ENCODE assay signal across 17 cellular contexts in genomic region chr6:83804886-83805285, GRCh38. TPM values are rescaled to one million over a fixed set of nuclear protein-coding genes. Genes with fewer than 3 reads are reported as not detected.
DNase-seq lines count a peak whose midpoint lies in the region; ATAC-seq and TF ChIP-seq lines count a peak whose summit lies in the region.
"Had no signal": no experiment of that assay in that cellular context is flagged by ENCODE, and none has a peak within 500 bp of the region (broad histone marks: within the 10 kb centered on the region; RNA-seq: fewer than 3 reads in every experiment).

No MANE protein-coding gene starts in this region.

- no peaks in the 10 kb centered on the region for H3K4me1 Mint-ChIP-seq in stimulated activated naive B cell treated with anti-CD40 and anti-IgM and Interleukin-4, amounts not matched to agents 10 μg/mL and 1 μg/mL and 100 μg/mL, for 72 hours

- H3K27me3 Mint-ChIP-seq in stimulated activated naive B cell treated with anti-CD40 and anti-IgM and Interleukin-4, amounts not matched to agents 10 μg/mL and 1 μg/mL and 100 μg/mL, for 72 hours = peaks cover 0 to 5% of the 10 kb centered on the region in 2 donors

- in situ Hi-C loops in GM13976 (cut with MboI; ENCODE audit: low sequenced_read_pairs, unreplicated experiment) = no loop called here

- no peak for ATAC-seq in stimulated activated naive B cell treated with anti-CD40 and anti-IgM and Interleukin-4, amounts not matched to agents 10 μg/mL and 1 μg/mL and 100 μg/mL, for 72 hours (replicated peaks)
- ATAC-seq in HG03139 (IDR thresholded peaks at IDR 0.05; ENCODE audit: unreplicated experiment) = no peak

- peaks cover 4% of the 10 kb centered on the region in 2 donors for H3K9me3 Mint-ChIP-seq in stimulated activated naive B cell treated with anti-CD40 and anti-IgM and Interleukin-4, amounts not matched to agents 10 μg/mL and 1 μg/mL and 100 μg/mL, for 72 hours

- H3K4me3 Mint-ChIP-seq in stimulated activated naive B cell treated with anti-CD40 and anti-IgM and Interleukin-4, amounts not matched to agents 10 μg/mL and 1 μg/mL and 100 μg/mL, for 72 hours = no peak overlapping the region

- H3K27ac ChIP-seq in VCaP = no peak overlapping the region

- H3K27ac Mint-ChIP-seq in stimulated activated naive B cell treated with anti-CD40 and anti-IgM and Interleukin-4, amounts not matched to agents 10 μg/mL and 1 μg/mL and 100 μg/mL, for 72 hours = no peak overlapping the region

- no peak overlapping the region for H3K4me3 ChIP-seq in retinal pigment epithelial cell (ENCODE audit: low read length)

- DNase-seq in DMS 273 (lab: John Stamatoyannopoulos, UW; ENCODE audit: unreplicated experiment) = peak; percentile 29
- DNase-seq in DMS 273 treated with DMSO at 0.1 percent for 48 hours (lab: John Stamatoyannopoulos, UW) = no peak
- peak; percentile 5 for DNase-seq in HT-29 (ENCODE audit: low spot score)
- no peak for DNase-seq in retinal pigment epithelial cell (ENCODE audit: low read depth)
- no peak for DNase-seq in GM13976 (ENCODE audit: low spot score)
- DNase-seq in stimulated activated naive B cell treated with anti-CD40 and anti-IgM and Interleukin-4, amounts not matched to agents 10 μg/mL and 1 μg/mL and 100 μg/mL, for 72 hours = no peak
- DNase-seq: 8988T, Caco-2, HCEC 1CT, NCI-H1436 treated with DMSO at 0.1 percent for 48 hours, NCI-H2081 treated with DMSO at 0.1 percent for 48 hours, NCI-H226, NCI-H526, SIG-M5 had no signal

- no peaks in the 10 kb centered on the region for H3K36me3 Mint-ChIP-seq in stimulated activated naive B cell treated with anti-CD40 and anti-IgM and Interleukin-4, amounts not matched to agents 10 μg/mL and 1 μg/mL and 100 μg/mL, for 72 hours

- TF ChIP-seq CTCF in VCaP (conservative IDR thresholded peaks at IDR 0.05) = peak; percentile 59
- TF ChIP-seq CTCF in retinal pigment epithelial cell (conservative IDR thresholded peaks at IDR 0.05; ENCODE audit: low read depth, low read length) = peak; percentile 25
- TF ChIP-seq CTCF in GM13976 (IDR thresholded peaks at IDR 0.05; ENCODE audit: borderline replicate concordance, control extremely low read depth, extremely low read depth, insufficient read depth, missing control alignments) = no peak

RNA-seq across cellular contexts. Expression of gene RIPPLY2, which starts 48.3 kb away (rescaled TPM):
- not detected in 2 replicates for total RNA-seq in HT-29 (2014; rRNA removed; shearing (Covaris generic))
- total RNA-seq: Caco-2, HT1080 had no signal

RNA-seq across cellular contexts. Expression of gene CYB5R4, which starts 54.6 kb away (rescaled TPM):
- total RNA-seq in HT-29 (2014; rRNA removed; shearing (Covaris generic)) = 5.5 and 7.8 TPM in 2 replicates

Comparison
In these comparisons a context has a peak if more than half of its experiments do, and no peak if none do; other contexts are left out.
1. DNase-seq: peak in DMS 273 (single experiment) and HT-29 (single experiment); none in DMS 273 treated with DMSO at 0.1 percent for 48 hours (single experiment), retinal pigment epithelial cell (single experiment), GM13976 (single experiment) and stimulated activated naive B cell treated with anti-CD40 and anti-IgM and Interleukin-4, amounts not matched to agents 10 μg/mL and 1 μg/mL and 100 μg/mL, for 72 hours (single experiment).